ENCODE assay signal across 8 cellular contexts in genomic region chr11:49995559-49995958, GRCh38. TPM values are rescaled to one million over a fixed set of nuclear protein-coding genes. Genes with fewer than 3 reads are reported as not detected.
A peak's percentile ranks its signal among the peaks of the same experiment; 100 is the strongest.
DNase-seq lines count a peak whose midpoint lies in the region; ATAC-seq and TF ChIP-seq lines count a peak whose summit lies in the region.

No MANE protein-coding gene starts in this region.

- ATAC-seq in SK-N-SH treated with all-trans-retinoic acid at 6 μM for 48 hours = peak; percentile 75
- no peak for ATAC-seq in GM21367 (IDR thresholded peaks at IDR 0.05; ENCODE audit: unreplicated experiment)

- peak; percentile 36 for TF ChIP-seq CTCF in fibroblast of villous mesenchyme (IDR thresholded peaks at IDR 0.05; ENCODE audit: insufficient read depth, low read depth, low read length)

- DNase-seq in A172 (ENCODE audit: low spot score) (peak; percentile 67), ELR (ENCODE audit: low read depth) (peak; percentile 75), MV-4-11 (lab: John Stamatoyannopoulos, UW) (peak; percentile 39), fibroblast of villous mesenchyme (ENCODE audit: low read depth) (peak; percentile 39), mesenteric fat pad (ENCODE audit: low spot score) (no peak)
- peak; percentile 18 to 42 for DNase-seq in stimulated activated CD4-positive, alpha-beta T cell treated with anti-CD3 and anti-CD28 coated beads, Interleukin-2, amount 100 ng/mL, for 48 hours

- H3K4me3 ChIP-seq in fibroblast of villous mesenchyme (ENCODE audit: low read depth, low read length) = no peak overlapping the region

TF ChIP-seq in SK-N-SH treated with all-trans-retinoic acid at 6 μM for 48 hours, 23 proteins besides CTCF, POLR2A, EP300 and RAD21:
- TF ChIP-seq PATZ1 (CRISPR knock-in tag; IDR thresholded peaks at IDR 0.05; ENCODE audit: borderline replicate concordance) = no peak
- TF ChIP-seq, protein P1, sequence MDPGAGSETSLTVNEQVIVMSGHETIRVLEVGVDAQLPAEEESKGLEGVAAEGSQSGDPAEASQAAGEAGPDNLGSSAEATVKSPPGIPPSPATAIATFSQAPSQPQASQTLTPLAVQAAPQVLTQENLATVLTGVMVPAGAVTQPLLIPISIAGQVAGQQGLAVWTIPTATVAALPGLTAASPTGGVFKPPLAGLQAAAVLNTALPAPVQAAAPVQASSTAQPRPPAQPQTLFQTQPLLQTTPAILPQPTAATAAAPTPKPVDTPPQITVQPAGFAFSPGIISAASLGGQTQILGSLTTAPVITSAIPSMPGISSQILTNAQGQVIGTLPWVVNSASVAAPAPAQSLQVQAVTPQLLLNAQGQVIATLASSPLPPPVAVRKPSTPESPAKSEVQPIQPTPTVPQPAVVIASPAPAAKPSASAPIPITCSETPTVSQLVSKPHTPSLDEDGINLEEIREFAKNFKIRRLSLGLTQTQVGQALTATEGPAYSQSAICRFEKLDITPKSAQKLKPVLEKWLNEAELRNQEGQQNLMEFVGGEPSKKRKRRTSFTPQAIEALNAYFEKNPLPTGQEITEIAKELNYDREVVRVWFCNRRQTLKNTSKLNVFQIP (CRISPR knock-in tag; IDR thresholded peaks at IDR 0.05; ENCODE audit: borderline replicate concordance, low read depth) = no peak

RNA-seq across cellular contexts. Expression of gene OR4C12, which starts 13.2 kb away (rescaled TPM):
- not detected in 2 replicates for total RNA-seq in A172 (2014; rRNA removed; shearing (Covaris generic))
- total RNA-seq in fibroblast of villous mesenchyme (not detected in 2 replicates), mesenteric fat pad (not detected)

RNA-seq across cellular contexts. Expression of gene OR4C45, which starts 37.1 kb away (rescaled TPM):
- total RNA-seq in A172 (2014; rRNA removed; shearing (Covaris generic)) = not detected in 2 replicates
- total RNA-seq in fibroblast of villous mesenchyme = not detected in 2 replicates
- total RNA-seq in mesenteric fat pad = not detected

RNA-seq across cellular contexts. Expression of gene OR4C13, which starts 43.4 kb away (rescaled TPM):
- total RNA-seq in A172 (2014; rRNA removed; shearing (Covaris generic)) = not detected in 2 replicates
- total RNA-seq in fibroblast of villous mesenchyme (not detected in 2 replicates), mesenteric fat pad (not detected)
